8 cellular contexts compared by ENCODE assay signal in genomic region chr10:133308431-133309110, GRCh38. TPM values are rescaled to one million over a fixed set of nuclear protein-coding genes. Genes with fewer than 3 reads are reported as not detected.
DNase-seq lines count a peak whose midpoint lies in the region; ATAC-seq, FAIRE-seq and TF ChIP-seq lines count a peak whose summit lies in the region.

TSS of gene TUBGCP2 (minus strand) at chr10:133308872. CDS start at chr10:133302941, 5,931 bp downstream.
TSS of gene ZNF511 (plus strand) at chr10:133308914. CDS start at chr10:133308944, 30 bp downstream.

- H3K9ac ChIP-seq in neural cell (ENCODE audit: low read length) = peak within 1 kb of the TSS; percentile 82

- H3K4me1 ChIP-seq in stomach = peaks cover 32 to 58% (median 43%) of the 10 kb centered on the region in 4 donors

- peak within 1 kb of the TSS; percentile 27 for H2AFZ ChIP-seq in neural cell (ENCODE audit: low read depth, low read length)

- no peaks in the 10 kb centered on the region for H3K36me3 ChIP-seq in neural cell (ENCODE audit: insufficient read depth, low read length)
- peaks cover 15 to 42% (median 37%) of the 10 kb centered on the region in 4 donors for H3K36me3 ChIP-seq in stomach

- peak; percentile 60 for ATAC-seq in GM21360 (IDR thresholded peaks at IDR 0.05; ENCODE audit: unreplicated experiment)

- TF ChIP-seq EP300 in neural cell (conservative IDR thresholded peaks at IDR 0.05; ENCODE audit: poor library complexity, severe bottlenecking) (peak; percentile 76), stomach (IDR thresholded peaks at IDR 0.05) (no peak)

- TF ChIP-seq POLR2A in Raji (IDR thresholded peaks at IDR 0.05; ENCODE audit: insufficient read depth, low read depth, low read length) (peak; percentile 76), stomach (IDR thresholded peaks at IDR 0.05) (no peak)

- H3K9me2 ChIP-seq in neural cell (ENCODE audit: insufficient read depth, low read length) = no peaks in the 10 kb centered on the region

- 0 to 1% (median 1%) methylated on average over 19 to 90 of the region's 90 CpGs for WGBS in stomach, 5 donors

- H3K9me3 ChIP-seq in neural cell (ENCODE audit: low read length) (no peaks in the 10 kb centered on the region), stomach (no peaks in the 10 kb centered on the region)

- peak within 1 kb of the TSS; percentile 78 for H3K27ac ChIP-seq in neural cell (ENCODE audit: low read length)
- H3K27ac ChIP-seq in stomach = peak within 1 kb of the TSS; percentile 96 to 100 (median 98)

- H3K79me2 ChIP-seq in neural cell (replicated peaks; ENCODE audit: insufficient read depth, low read length) = peaks cover 25% of the 10 kb centered on the region

- TF ChIP-seq CTCF in D721Med (IDR thresholded peaks at IDR 0.05; ENCODE audit: insufficient read depth, missing control alignments) (peak; percentile 7), neural cell (IDR thresholded peaks at IDR 0.05; ENCODE audit: poor library complexity, severe bottlenecking) (peak; percentile 40), stomach (IDR thresholded peaks at IDR 0.05) (no peak)

- intact Hi-C loops in stomach (cut with DNase I; ENCODE audit: low total_unique reads) = no loop called here

- TF ChIP-seq RAD21 in neural cell (conservative IDR thresholded peaks at IDR 0.05) = no peak

- no peaks in the 10 kb centered on the region for H3F3A ChIP-seq in neural cell (ENCODE audit: insufficient read depth, low read length, poor library complexity, severe bottlenecking)

- DNase-seq in D721Med (ENCODE audit: insufficient read length, low spot score) (no peak), HT1080 (ENCODE audit: low read depth) (peak; percentile 75), fibroblast of the conjunctiva (ENCODE audit: low read depth) (peak; percentile 47), stomach (peak; percentile 89)
- DNase-seq in activated effector memory CD4-positive, alpha-beta T cell treated with Interleukin-2 at 50 U/mL for 16 hours = peak; percentile 87

- peak within 1 kb of the TSS; percentile 85 for H3K4me3 ChIP-seq in neural cell (ENCODE audit: low read length)
- peak within 1 kb of the TSS; percentile 88 to 100 (median 92) for H3K4me3 ChIP-seq in stomach

- H4K20me1 ChIP-seq in neural cell (ENCODE audit: insufficient read depth) = no peaks in the 10 kb centered on the region

- FAIRE-seq in D721Med (lab: Jason Lieb, UNC) = no peak

- H3K27me3 ChIP-seq in neural cell (ENCODE audit: insufficient read depth, low read depth, low read length) (no peaks in the 10 kb centered on the region), stomach (no peaks in the 10 kb centered on the region)

- peak within 1 kb of the TSS; percentile 95 for H3K4me2 ChIP-seq in neural cell (ENCODE audit: low read length)

TF ChIP-seq in neural cell, 6 proteins besides CTCF, POLR2A, EP300 and RAD21:
- TF ChIP-seq TAF1 (IDR thresholded peaks at IDR 0.05; ENCODE audit: low read depth) (peak; percentile 59), MXI1 (conservative IDR thresholded peaks at IDR 0.05; ENCODE audit: poor library complexity, severe bottlenecking) (peak; percentile 74), SMC3 (conservative IDR thresholded peaks at IDR 0.05; ENCODE audit: poor library complexity) (peak; percentile 30), REST (IDR thresholded peaks at IDR 0.05; ENCODE audit: borderline replicate concordance) (no peak), EZH2 (IDR thresholded peaks at IDR 0.05; ENCODE audit: borderline replicate concordance, insufficient read depth, low read length, poor library complexity, severe bottlenecking) (no peak), POLR2AphosphoS5 (IDR thresholded peaks at IDR 0.05) (peak; percentile 95)

RNA-seq across cellular contexts. Expression of gene TUBGCP2, which starts in this region (rescaled TPM):
- total RNA-seq in HT1080 (2014; rRNA removed; shearing (Covaris generic)) = 119 and 127 TPM in 2 replicates
- 74.4 and 76.1 TPM in 2 replicates for polyA plus RNA-seq in HT1080 (2015; cell fraction: cytosol; rRNA removed)
- polyA plus RNA-seq in HT1080 (2015; cell fraction: nucleus; rRNA removed) = 118 and 124 TPM in 2 replicates
- polyA plus RNA-seq in neural cell = 34.5 and 63.1 TPM in 2 replicates
- polyA minus RNA-seq in neural cell = 45.8 and 49.4 TPM in 2 replicates
- 100 to 1,000 TPM in 1 of 5 donors, 10 to 100 TPM in 4; 18.3 to 117 (median 41.9) TPM for total RNA-seq in stomach
- 10 to 100 TPM; 40.3 to 89.8 (median 68.7) TPM for polyA plus RNA-seq in stomach

RNA-seq across cellular contexts. Expression of gene ZNF511, which starts in this region (rescaled TPM):
- total RNA-seq in HT1080 (2014; rRNA removed; shearing (Covaris generic)) = 102 and 108 TPM in 2 replicates
- 33.8 and 39.9 TPM in 2 replicates for polyA plus RNA-seq in HT1080 (2015; cell fraction: cytosol; rRNA removed)
- polyA plus RNA-seq in HT1080 (2015; cell fraction: nucleus; rRNA removed) = 25.1 and 34.2 TPM in 2 replicates
- polyA plus RNA-seq in neural cell = 16.8 and 17.6 TPM in 2 replicates
- polyA minus RNA-seq in neural cell = 10.9 and 13.1 TPM in 2 replicates
- total RNA-seq in stomach = 10 to 100 TPM; 12.7 to 82.1 (median 27.2) TPM
- polyA plus RNA-seq in stomach = 10 to 100 TPM; 55.8 to 63.4 (median 60.0) TPM

Comparison
In these comparisons a context has a peak if more than half of its experiments do, and no peak if none do; other contexts are left out.
1. CTCF ChIP-seq: peak in D721Med (single experiment) and neural cell (single experiment); none in stomach (0 of 7).